ENCODE assay signal across 13 cellular contexts in genomic region chr2:27799646-27800010, GRCh38. TPM values are rescaled to one million over a fixed set of nuclear protein-coding genes. Genes with fewer than 3 reads are reported as not detected.
DNase-seq lines count a peak whose midpoint lies in the region; ATAC-seq and TF ChIP-seq lines count a peak whose summit lies in the region.
"Had no signal": no experiment of that assay in that cellular context is flagged by ENCODE, and none has a peak within 500 bp of the region (broad histone marks: within the 10 kb centered on the region; RNA-seq: fewer than 3 reads in every experiment).

No MANE protein-coding gene starts in this region.

- H3K27ac ChIP-seq in SJSA1 (peak overlapping the region; percentile 98), fibroblast of lung (ENCODE audit: insufficient read depth, low read length) (peak overlapping the region; percentile 94), rectal smooth muscle tissue (ENCODE audit: low read depth, low read length) (peak overlapping the region; percentile 73)

- no peak for ATAC-seq in stimulated activated effector memory CD8-positive, alpha-beta T cell treated with anti-CD3 and anti-CD28 coated beads, Interleukin-12 subunit alpha, Interleukin-12 subunit beta, amount 100 ng/mL, for 72 hours
- no peak for ATAC-seq in left colon
- ATAC-seq: naive thymus-derived CD8-positive, alpha-beta T cell had no signal

- no peaks in the 10 kb centered on the region for H3K27me3 ChIP-seq in SJSA1 (replicated peaks)
- H3K27me3 ChIP-seq in fibroblast of lung (ENCODE audit: control insufficient read depth, insufficient read depth, low read length): no peaks in the 10 kb centered on the region
- no peaks in the 10 kb centered on the region for H3K27me3 ChIP-seq in rectal smooth muscle tissue (ENCODE audit: control insufficient read depth, insufficient read depth, low read length)

- no peaks in the 10 kb centered on the region for H3K79me2 ChIP-seq in fibroblast of lung (ENCODE audit: control insufficient read depth, insufficient read depth, low read length)

- no peaks in the 10 kb centered on the region for H4K20me1 ChIP-seq in fibroblast of lung (ENCODE audit: control insufficient read depth, extremely low read depth, insufficient read depth, low read length)

- H3K4me1 ChIP-seq in SJSA1 (replicated peaks): peaks cover 65% of the 10 kb centered on the region
- peaks cover 39% of the 10 kb centered on the region for H3K4me1 ChIP-seq in fibroblast of lung (ENCODE audit: control insufficient read depth, extremely low read depth, insufficient read depth, low read length)
- peaks cover 35% of the 10 kb centered on the region for H3K4me1 ChIP-seq in rectal smooth muscle tissue (ENCODE audit: control insufficient read depth, insufficient read depth, low read length)

- intact Hi-C loops in left colon (cut with DNase I, micrococcal nuclease): no loop called here

- peak overlapping the region; percentile 24 for H3K9ac ChIP-seq in fibroblast of lung (ENCODE audit: insufficient read depth, low read length)
- H3K9ac ChIP-seq in rectal smooth muscle tissue (ENCODE audit: low read length): no peak overlapping the region

- H3K36me3 Mint-ChIP-seq in stimulated activated effector memory CD8-positive, alpha-beta T cell treated with anti-CD3 and anti-CD28 coated beads, Interleukin-12 subunit alpha, Interleukin-12 subunit beta, amount 100 ng/mL, for 72 hours: no peaks in the 10 kb centered on the region

- H3K9me3 ChIP-seq in SJSA1 (replicated peaks) (no peaks in the 10 kb centered on the region), fibroblast of lung (ENCODE audit: control insufficient read depth, insufficient read depth, low read depth, low read length) (no peaks in the 10 kb centered on the region)

- peak; percentile 7 to 15 for TF ChIP-seq CTCF in fibroblast of lung (conservative IDR thresholded peaks at IDR 0.05 in 1 of 2, IDR thresholded peaks at IDR 0.05 in 1 of 2; ENCODE audit: low read depth in 1 of 2, low read length in 2 of 2)

- no peaks in the 10 kb centered on the region for H3K9me3 Mint-ChIP-seq in stimulated activated effector memory CD8-positive, alpha-beta T cell treated with anti-CD3 and anti-CD28 coated beads, Interleukin-12 subunit alpha, Interleukin-12 subunit beta, amount 100 ng/mL, for 72 hours
- H3K9me3 Mint-ChIP-seq: CD4-positive, CD25-positive, alpha-beta regulatory T cell; central memory CD8-positive, alpha-beta T cell; naive thymus-derived CD8-positive, alpha-beta T cell had no signal

- H3K4me2 ChIP-seq in fibroblast of lung (ENCODE audit: extremely low read depth, insufficient read depth, low read length): peak overlapping the region; percentile 13

- H3K4me1 Mint-ChIP-seq in stimulated activated effector memory CD8-positive, alpha-beta T cell treated with anti-CD3 and anti-CD28 coated beads, Interleukin-12 subunit alpha, Interleukin-12 subunit beta, amount 100 ng/mL, for 72 hours: peaks cover 12% of the 10 kb centered on the region
- H3K4me1 Mint-ChIP-seq: central memory CD8-positive, alpha-beta T cell had no signal

- H3K36me3 ChIP-seq in SJSA1: no peaks in the 10 kb centered on the region
- H3K36me3 ChIP-seq in fibroblast of lung (ENCODE audit: control insufficient read depth, insufficient read depth, low read length): no peaks in the 10 kb centered on the region
- no peaks in the 10 kb centered on the region for H3K36me3 ChIP-seq in rectal smooth muscle tissue (ENCODE audit: control insufficient read depth, insufficient read depth, low read length)

- no peak overlapping the region for H3K4me3 ChIP-seq in SJSA1
- peak overlapping the region in 2 of 4 experiments; percentile 3 to 9 for H3K4me3 ChIP-seq in fibroblast of lung (replicated peaks in 1 of 4; ENCODE audit: control extremely low read depth in 1 of 4, insufficient read depth in 1 of 4, low read depth in 3 of 4, low read length in 4 of 4)
- no peak overlapping the region for H3K4me3 ChIP-seq in rectal smooth muscle tissue (ENCODE audit: low read length)

- DNase-seq in AG20443 (ENCODE audit: low spot score): peak; percentile 72
- DNase-seq in SJSA1 (ENCODE audit: low read depth in 1 of 2, low spot score in 2 of 2): peak in 1 of 2 experiments; percentile 88
- no peak for DNase-seq in fibroblast of lung (ENCODE audit: low read depth in 2 of 2)
- DNase-seq in stimulated activated effector memory CD8-positive, alpha-beta T cell treated with anti-CD3 and anti-CD28 coated beads, Interleukin-12 subunit alpha, Interleukin-12 subunit beta, amount 100 ng/mL, for 72 hours (ENCODE audit: low spot score in 2 of 2): no peak
- DNase-seq in left colon: no peak
- no peak for DNase-seq in retina
- DNase-seq in NCI-H2171 (lab: John Stamatoyannopoulos, UW): no peak
- DNase-seq: activated T-cell treated with anti-CD3 and anti-CD28 coated beads for 4 hours; CD4-positive, CD25-positive, alpha-beta regulatory T cell; naive thymus-derived CD8-positive, alpha-beta T cell; NCI-H1105 had no signal

- H3K27ac Mint-ChIP-seq in stimulated activated effector memory CD8-positive, alpha-beta T cell treated with anti-CD3 and anti-CD28 coated beads, Interleukin-12 subunit alpha, Interleukin-12 subunit beta, amount 100 ng/mL, for 72 hours: no peak overlapping the region
- H3K27ac Mint-ChIP-seq: CD4-positive, CD25-positive, alpha-beta regulatory T cell had no signal

- H3K4me3 Mint-ChIP-seq in stimulated activated effector memory CD8-positive, alpha-beta T cell treated with anti-CD3 and anti-CD28 coated beads, Interleukin-12 subunit alpha, Interleukin-12 subunit beta, amount 100 ng/mL, for 72 hours: no peak overlapping the region
- H3K4me3 Mint-ChIP-seq: CD4-positive, CD25-positive, alpha-beta regulatory T cell; central memory CD8-positive, alpha-beta T cell; naive thymus-derived CD8-positive, alpha-beta T cell had no signal

- H2AFZ ChIP-seq in fibroblast of lung (ENCODE audit: low read length): no peak overlapping the region

RNA-seq across cellular contexts. Expression of gene MRPL33, which starts 28.1 kb away (rescaled TPM):
- total RNA-seq in SJSA1 (2014; rRNA removed; shearing (Covaris generic)): 184 and 254 TPM in 2 replicates
- total RNA-seq in fibroblast of lung (64.5 and 85.9 TPM in 2 replicates), left colon (10 to 100 TPM; 54.3 to 56.7 TPM)
- polyA plus RNA-seq in fibroblast of lung: 144 and 178 TPM in 2 replicates
- polyA plus RNA-seq in fibroblast of lung (2012): 166 and 235 TPM in 2 replicates
- 6.7 TPM in 1 of 2 replicates, not detected in the other for polyA minus RNA-seq in fibroblast of lung (ENCODE audit: low replicate concordance)
